Comparison of ENCODE assay signal across 8 cellular contexts in genomic region chr10:102449321-102450123, GRCh38. TPM values are rescaled to one million over a fixed set of nuclear protein-coding genes. Genes with fewer than 3 reads are reported as not detected.
DNase-seq lines count a peak whose midpoint lies in the region; ATAC-seq and TF ChIP-seq lines count a peak whose summit lies in the region.

No MANE protein-coding gene starts in this region.

- H3K27me3 Mint-ChIP-seq in memory B cell: peaks cover 2% of the 10 kb centered on the region

- H3K9me3 Mint-ChIP-seq in memory B cell: no peaks in the 10 kb centered on the region

- H3K4me3 Mint-ChIP-seq in memory B cell: peak overlapping the region; percentile 95

- peak; percentile 28 for DNase-seq in NCI-H446 treated with DMSO at 0.1 percent for 48 hours (lab: John Stamatoyannopoulos, UW)
- DNase-seq in activated CD4-positive, alpha-beta T cell treated with anti-CD3 and anti-CD28 coated beads, Interleukin-2, amount 50 U/mL, for 1 hour: peak; percentile 84
- DNase-seq in dermis blood vessel endothelial cell: peak; percentile 57
- peak; percentile 68 to 85 for DNase-seq in memory B cell (ENCODE audit: low spot score in 2 of 2)
- DNase-seq in stimulated activated CD8-positive, alpha-beta memory T cell treated with anti-CD3 and anti-CD28 coated beads, Interleukin-15, amount 100 ng/mL, for 48 hours (ENCODE audit: low read depth in 2 of 2): peak; percentile 76 to 78
- DNase-seq in dedifferentiated amniotic fluid mesenchymal stem cell (ENCODE audit: extremely low spot score): no peak

- H3K36me3 Mint-ChIP-seq in memory B cell: peaks cover 4% of the 10 kb centered on the region

- peaks cover 17% of the 10 kb centered on the region for H3K4me1 Mint-ChIP-seq in memory B cell

- ATAC-seq in GM18505 (IDR thresholded peaks at IDR 0.05; ENCODE audit: unreplicated experiment): peak; percentile 39
- ATAC-seq in HG03103 (IDR thresholded peaks at IDR 0.05; ENCODE audit: low read depth, unreplicated experiment): peak; percentile 55
- ATAC-seq in memory B cell (ENCODE audit: low read depth): peak; percentile 71

- TF ChIP-seq POLR2A in GM18505 (IDR thresholded peaks at IDR 0.05; ENCODE audit: borderline replicate concordance, extremely low read depth, insufficient read depth, insufficient read length): no peak

- H3K27ac Mint-ChIP-seq in memory B cell: peak overlapping the region; percentile 86

RNA-seq across cellular contexts. Expression of gene C10orf95, which starts 1.8 kb away (rescaled TPM):
- total RNA-seq in dermis blood vessel endothelial cell: 0.05 TPM in 1 of 2 replicates, not detected in the other

RNA-seq across cellular contexts. Expression of gene CUEDC2, which starts 17.1 kb away (rescaled TPM):
- 48.5 and 51.2 TPM in 2 replicates for total RNA-seq in dermis blood vessel endothelial cell

RNA-seq across cellular contexts. Expression of gene FBXL15, which starts 28.9 kb away (rescaled TPM):
- total RNA-seq in dermis blood vessel endothelial cell: 9.7 and 12.6 TPM in 2 replicates

RNA-seq across cellular contexts. Expression of gene PSD, which starts 30.9 kb away (rescaled TPM):
- total RNA-seq in dermis blood vessel endothelial cell: 0.23 and 0.34 TPM in 2 replicates

RNA-seq across cellular contexts. Expression of gene ACTR1A, which starts 53.0 kb away (rescaled TPM):
- total RNA-seq in dermis blood vessel endothelial cell: 154 and 244 TPM in 2 replicates
